9 cellular contexts compared by ENCODE assay signal in genomic region chr5:95712347-95712958, GRCh38. TPM values are rescaled to one million over a fixed set of nuclear protein-coding genes. Genes with fewer than 3 reads are reported as not detected.
DNase-seq lines count a peak whose midpoint lies in the region; ATAC-seq and TF ChIP-seq lines count a peak whose summit lies in the region.
"Had no signal": no experiment of that assay in that cellular context is flagged by ENCODE, and none has a peak within 500 bp of the region (broad histone marks: within the 10 kb centered on the region; RNA-seq: fewer than 3 reads in every experiment).

No MANE protein-coding gene starts in this region.

- no peak for TF ChIP-seq POLR2A in upper lobe of left lung (IDR thresholded peaks at IDR 0.05)

- no peak for TF ChIP-seq EP300 in upper lobe of left lung (IDR thresholded peaks at IDR 0.05)

- peaks cover 0 to 17% of the 10 kb centered on the region in 2 donors for H3K4me1 ChIP-seq in right atrium auricular region
- H3K4me1 ChIP-seq in SJCRH30, result peaks cover 18% of the 10 kb centered on the region; the same call in 1 of the 2 replicates
- H3K4me1 ChIP-seq in foreskin keratinocyte, result peaks cover 14% of the 10 kb centered on the region
- H3K4me1 ChIP-seq in upper lobe of left lung, result peaks cover 0 to 4% (median 0%) of the 10 kb centered on the region in 4 donors
- peaks cover 4% of the 10 kb centered on the region for H3K4me1 ChIP-seq in effector memory CD4-positive, alpha-beta T cell (ENCODE audit: control insufficient read depth, insufficient read depth, low read length, poor library complexity, severe bottlenecking)

- DNase-seq in Right ventricle myocardium inferior (ENCODE audit: missing footprints), result no peak
- DNase-seq in right atrium auricular region (ENCODE audit: low spot score), result no peak
- DNase-seq in SJCRH30, result peak; percentile 16 to 18
- peak; percentile 88 to 93 for DNase-seq in foreskin keratinocyte
- DNase-seq in upper lobe of left lung, result peak in 1 of 2 donors; percentile 49
- DNase-seq in effector memory CD4-positive, alpha-beta T cell, result no peak

- ATAC-seq in Right ventricle myocardium inferior (peak; percentile 46), foreskin keratinocyte (peak; percentile 99), upper lobe of left lung (ENCODE audit: low FRiP score in 2 of 2) (peak; percentile 40 to 87), GM21526 (IDR thresholded peaks at IDR 0.05; ENCODE audit: low FRiP score, unreplicated experiment) (no peak), HG03439 (IDR thresholded peaks at IDR 0.05; ENCODE audit: unreplicated experiment) (no peak)

- TF ChIP-seq CTCF in right atrium auricular region (IDR thresholded peaks at IDR 0.05) (no peak), foreskin keratinocyte (conservative IDR thresholded peaks at IDR 0.05) (no peak), upper lobe of left lung (IDR thresholded peaks at IDR 0.05) (no peak)

- H3K4me3 ChIP-seq in right atrium auricular region, result no peak overlapping the region
- H3K4me3 ChIP-seq in SJCRH30, result no peak overlapping the region
- no peak overlapping the region for H3K4me3 ChIP-seq in upper lobe of left lung
- no peak overlapping the region for H3K4me3 ChIP-seq in effector memory CD4-positive, alpha-beta T cell (ENCODE audit: insufficient read depth, low read depth, low read length, poor library complexity, severe bottlenecking)

- H3K9me3 ChIP-seq in right atrium auricular region (no peaks in the 10 kb centered on the region), SJCRH30 (replicated peaks) (no peaks in the 10 kb centered on the region), upper lobe of left lung (no peaks in the 10 kb centered on the region)
- H3K9me3 ChIP-seq in effector memory CD4-positive, alpha-beta T cell (ENCODE audit: control insufficient read depth, low read length), result no peaks in the 10 kb centered on the region

- 55 to 67% methylated on average over 1 to 2 of the region's 2 CpGs for WGBS in upper lobe of left lung, 2 donors

- no peaks in the 10 kb centered on the region for H3K36me3 ChIP-seq in right atrium auricular region
- H3K36me3 ChIP-seq in SJCRH30, result no peaks in the 10 kb centered on the region
- no peaks in the 10 kb centered on the region for H3K36me3 ChIP-seq in upper lobe of left lung
- H3K36me3 ChIP-seq in effector memory CD4-positive, alpha-beta T cell (ENCODE audit: control insufficient read depth, insufficient read depth, low read length), result no peaks in the 10 kb centered on the region

- no peaks in the 10 kb centered on the region for H3K27me3 ChIP-seq in right atrium auricular region
- H3K27me3 ChIP-seq in SJCRH30, result no peaks in the 10 kb centered on the region
- peaks cover 88% of the 10 kb centered on the region for H3K27me3 ChIP-seq in foreskin keratinocyte
- H3K27me3 ChIP-seq in upper lobe of left lung, result no peaks in the 10 kb centered on the region
- H3K27me3 ChIP-seq in effector memory CD4-positive, alpha-beta T cell (replicated peaks; ENCODE audit: control insufficient read depth, insufficient read depth, low read length, poor library complexity, severe bottlenecking), result no peaks in the 10 kb centered on the region

- H3K27ac ChIP-seq in right atrium auricular region (no peak overlapping the region), SJCRH30 (no peak overlapping the region), foreskin keratinocyte (no peak overlapping the region), upper lobe of left lung (no peak overlapping the region)
- H3K27ac ChIP-seq in effector memory CD4-positive, alpha-beta T cell (ENCODE audit: insufficient read depth, low read length, poor library complexity, severe bottlenecking), result no peak overlapping the region
- H3K27ac ChIP-seq: VCaP had no signal

- intact Hi-C loops in Right ventricle myocardium inferior (cut with DNase I), result no loop called here

RNA-seq across cellular contexts. Expression of gene RHOBTB3, which starts 18.7 kb away (rescaled TPM):
- total RNA-seq in Right ventricle myocardium inferior (76.5 TPM), right atrium auricular region (10 to 100 TPM; 56.2 to 89.9 TPM), foreskin keratinocyte (2.4 and 2.8 TPM in 2 replicates), upper lobe of left lung (100 to 1,000 TPM in 1 of 6 donors, 10 to 100 TPM in 5; 42.4 to 104 (median 60.9) TPM)
- total RNA-seq in SJCRH30 (2014; rRNA removed; shearing (Covaris generic)), result 194 and 212 TPM in 2 replicates
- 0.45 and 0.50 TPM in 2 replicates for polyA plus RNA-seq in foreskin keratinocyte

RNA-seq across cellular contexts. Expression of gene SPATA9, which starts 29.7 kb away (rescaled TPM):
- total RNA-seq in Right ventricle myocardium inferior, result not detected
- total RNA-seq in right atrium auricular region, result under 1 TPM in 1 of 2 donors, not detected in 1; 0.30 TPM
- 1.7 and 1.8 TPM in 2 replicates for total RNA-seq in SJCRH30 (2014; rRNA removed; shearing (Covaris generic))
- not detected in 2 replicates for total RNA-seq in foreskin keratinocyte
- not detected in 2 replicates for polyA plus RNA-seq in foreskin keratinocyte
- under 1 TPM in 1 of 6 donors, not detected in 5; 0.23 TPM for total RNA-seq in upper lobe of left lung

Comparison
In these comparisons a context has a peak if more than half of its experiments do, and no peak if none do; other contexts are left out.
1. ATAC-seq: peak in Right ventricle myocardium inferior (single experiment), foreskin keratinocyte (single experiment) and upper lobe of left lung (2 of 2); none in GM21526 (single experiment) and HG03439 (single experiment).
2. DNase-seq: peak in SJCRH30 (2 of 2) and foreskin keratinocyte (2 of 2); none in Right ventricle myocardium inferior (single experiment), right atrium auricular region (single experiment) and effector memory CD4-positive, alpha-beta T cell (0 of 3).
3. RNA of gene RHOBTB3, which starts 18.7 kb away (total RNA-seq): 194 to 212 TPM in SJCRH30, 56.2 to 89.9 TPM in right atrium auricular region, 76.5 TPM in Right ventricle myocardium inferior (single experiment) and 42.4 to 104 TPM in upper lobe of left lung; 2.4 to 2.8 TPM in foreskin keratinocyte; every median in the first group is over 10 times any median in the second.